Comparison of ENCODE assay signal across 8 cellular contexts in the genomic region with DNA sequence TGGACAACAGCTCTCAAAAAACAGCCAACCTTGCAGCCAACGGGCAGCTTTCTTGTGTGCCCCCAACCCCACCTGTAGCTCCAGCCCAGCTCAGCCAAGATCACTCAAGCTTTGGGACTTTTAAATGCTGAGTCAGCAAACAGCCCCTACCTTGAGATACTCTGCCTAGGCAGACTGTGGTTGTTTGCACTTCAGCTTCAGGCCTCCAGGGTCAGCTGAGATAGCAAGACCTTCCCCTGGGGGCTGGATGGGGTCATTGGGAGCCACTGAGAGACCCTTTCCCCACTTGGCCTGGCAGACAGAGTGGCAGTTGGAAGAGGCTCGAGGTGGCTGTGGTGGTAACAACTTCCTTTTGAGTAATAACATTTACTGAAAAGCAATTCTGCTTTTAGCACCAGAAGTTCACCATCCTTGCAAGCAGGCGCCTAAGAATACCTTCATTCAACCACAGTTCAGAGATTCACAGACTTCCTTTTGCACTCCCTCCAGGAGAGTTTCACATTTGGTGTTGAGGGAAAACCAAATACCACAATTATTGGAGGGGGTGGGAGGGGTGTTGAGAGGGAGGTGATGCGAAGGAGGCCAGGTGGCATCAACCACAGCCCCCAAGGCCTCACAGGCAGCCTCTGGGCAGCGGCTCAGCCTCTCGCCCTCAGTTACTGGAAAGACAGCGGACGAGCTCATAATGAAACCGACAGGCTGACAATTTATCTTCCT.
DNase-seq lines count a peak whose midpoint lies in the region; ATAC-seq lines count a peak whose summit lies in the region.

No MANE protein-coding gene starts in this region.

- H3K27ac Mint-ChIP-seq in dendritic cell treated with granulocyte-macrophage colony-stimulating factor and Interleukin-4, amounts not matched to agents 40 ng/mL and 50 ng/mL, for 4 days: peak overlapping the region; percentile 80

- intact Hi-C loops in dendritic cell treated with granulocyte-macrophage colony-stimulating factor and Interleukin-4, amounts not matched to agents 40 ng/mL and 50 ng/mL, for 4 days (cut with micrococcal nuclease): no loop called here

- in situ Hi-C loops in SK-MEL-5 (cut with HindIII; ENCODE audit: low pct_unique_long_range_greater_than_20kb, low sequenced_read_pairs): no loop called here

- no peaks in the 10 kb centered on the region for H3K36me3 Mint-ChIP-seq in dendritic cell treated with granulocyte-macrophage colony-stimulating factor and Interleukin-4, amounts not matched to agents 40 ng/mL and 50 ng/mL, for 4 days (ENCODE audit: low read depth)

- no peaks in the 10 kb centered on the region for H3K9me3 Mint-ChIP-seq in dendritic cell treated with granulocyte-macrophage colony-stimulating factor and Interleukin-4, amounts not matched to agents 40 ng/mL and 50 ng/mL, for 4 days

- peak overlapping the region; percentile 20 for H3K4me3 Mint-ChIP-seq in dendritic cell treated with granulocyte-macrophage colony-stimulating factor and Interleukin-4, amounts not matched to agents 40 ng/mL and 50 ng/mL, for 4 days

- H3K4me1 Mint-ChIP-seq in dendritic cell treated with granulocyte-macrophage colony-stimulating factor and Interleukin-4, amounts not matched to agents 40 ng/mL and 50 ng/mL, for 4 days (ENCODE audit: low read depth): peaks cover 50% of the 10 kb centered on the region

- H3K27me3 Mint-ChIP-seq in dendritic cell treated with granulocyte-macrophage colony-stimulating factor and Interleukin-4, amounts not matched to agents 40 ng/mL and 50 ng/mL, for 4 days: peaks cover 4% of the 10 kb centered on the region

- DNase-seq in activated gamma-delta T cell treated with Interleukin-2 at 50 U/mL for 16 hours: peak; percentile 14
- DNase-seq in activated gamma-delta T cell (lab: John Stamatoyannopoulos, UW): no peak
- DNase-seq in SK-MEL-5 (ENCODE audit: low read depth, low spot score): peak; percentile 44
- DNase-seq in pons (ENCODE audit: low spot score): peak; percentile 61
- no peak for DNase-seq in AG20443 (ENCODE audit: low spot score)

- ATAC-seq in HG03060 (IDR thresholded peaks at IDR 0.05; ENCODE audit: low read depth, unreplicated experiment) (peak; percentile 50), esophagus mucosa (no peak)

Comparison
In these comparisons a context has a peak if more than half of its experiments do, and no peak if none do; other contexts are left out.
1. DNase-seq: peak in activated gamma-delta T cell treated with Interleukin-2 at 50 U/mL for 16 hours (single experiment), SK-MEL-5 (single experiment) and pons (single experiment); none in activated gamma-delta T cell (single experiment) and AG20443 (single experiment).